In the genomic region with DNA sequence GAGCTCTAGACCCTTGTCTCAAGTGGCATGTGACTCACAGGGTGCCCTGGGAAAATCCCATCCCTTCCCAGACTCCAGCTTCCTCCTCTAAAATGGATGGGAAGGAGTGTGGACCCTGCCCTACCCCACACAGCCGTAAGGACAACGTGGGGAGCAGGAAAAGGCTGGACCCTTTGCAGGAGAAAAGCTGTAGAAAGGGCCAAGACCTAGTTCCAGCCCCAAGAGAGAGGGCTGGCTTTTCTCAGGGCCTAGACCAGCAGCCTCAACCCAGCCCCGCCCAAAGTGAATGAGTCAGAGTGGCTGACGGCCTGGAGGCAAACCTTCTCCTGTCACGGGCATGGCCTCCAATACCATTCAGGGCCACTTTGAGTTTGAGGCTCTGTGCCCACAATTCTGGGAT, we compare ENCODE assay signal across 8 cellular contexts. TPM values are rescaled to one million over a fixed set of nuclear protein-coding genes. Genes with fewer than 3 reads are reported as not detected.
DNase-seq lines count a peak whose midpoint lies in the region; ATAC-seq and TF ChIP-seq lines count a peak whose summit lies in the region.

No MANE protein-coding gene starts in this region.

- peak overlapping the region; percentile 93 for H3K27ac Mint-ChIP-seq in T-helper 1 cell treated with Interleukin-12 subunit alpha and Interleukin-12 subunit beta and Interleukin-4 antibody, amounts not matched to agents 30 μg/mL and 1 μg/mL, for 36 hours

- peaks cover 52% of the 10 kb centered on the region for H3K4me1 ChIP-seq in mammary epithelial cell (ENCODE audit: insufficient read depth, low read length)
- peaks cover 51 to 77% (median 66%) of the 10 kb centered on the region in 4 donors for H3K4me1 ChIP-seq in upper lobe of left lung

- dilution Hi-C loops in mammary epithelial cell (cut with HindIII; ENCODE audit: low sequenced_read_pairs): loop anchor here (5.0 kb wide), 1 partner anchor 166 kb away; no protein-coding TSS in a partner anchor

- CTCF ChIA-PET in mammary epithelial cell (lab: Charles Lee; ENCODE audit: low non-redundant PET): no interaction called here

- peaks cover 22% of the 10 kb centered on the region for H4K20me1 ChIP-seq in mammary epithelial cell (ENCODE audit: insufficient read depth, low read length)

- H3K4me3 Mint-ChIP-seq in T-helper 1 cell treated with Interleukin-12 subunit alpha and Interleukin-12 subunit beta and Interleukin-4 antibody, amounts not matched to agents 30 μg/mL and 1 μg/mL, for 36 hours: peak overlapping the region; percentile 26

- H3K9ac ChIP-seq in mammary epithelial cell (ENCODE audit: insufficient read depth, low read length): peak overlapping the region; percentile 100

- TF ChIP-seq CTCF in mammary epithelial cell (conservative IDR thresholded peaks at IDR 0.05 in 1 of 2, IDR thresholded peaks at IDR 0.05 in 1 of 2; ENCODE audit: extremely low read depth in 1 of 2, insufficient read depth in 1 of 2, low read depth in 1 of 2, low read length in 2 of 2) (no peak), upper lobe of left lung (IDR thresholded peaks at IDR 0.05) (peak in 1 of 6 experiments; percentile 20)

- peak; percentile 79 for ATAC-seq in GM18868 (IDR thresholded peaks at IDR 0.05; ENCODE audit: unreplicated experiment)
- peak; percentile 66 for ATAC-seq in HG03196 (IDR thresholded peaks at IDR 0.05; ENCODE audit: unreplicated experiment)
- ATAC-seq in upper lobe of left lung (ENCODE audit: low FRiP score in 2 of 2): peak; percentile 77 to 88

- peaks cover 88% of the 10 kb centered on the region for H3K79me2 ChIP-seq in mammary epithelial cell (ENCODE audit: insufficient read depth, low read length)

- in situ Hi-C loops in mammary epithelial cell (cut with MboI; ENCODE audit: low sequenced_read_pairs in 2 of 2): no loop called here

- DNase-seq in mammary epithelial cell (peak; percentile 78), myocyte (ENCODE audit: low read depth) (peak; percentile 77), upper lobe of left lung (peak in 1 of 2 donors; percentile 89), midbrain (lab: John Stamatoyannopoulos, UW) (no peak), NCI-H146 treated with DMSO at 0.1 percent for 48 hours (lab: John Stamatoyannopoulos, UW; ENCODE audit: unreplicated experiment) (no peak)

- no peaks in the 10 kb centered on the region for H3K9me3 Mint-ChIP-seq in T-helper 1 cell treated with Interleukin-12 subunit alpha and Interleukin-12 subunit beta and Interleukin-4 antibody, amounts not matched to agents 30 μg/mL and 1 μg/mL, for 36 hours

- peak overlapping the region; percentile 87 for H3K4me2 ChIP-seq in mammary epithelial cell (ENCODE audit: insufficient read depth, low read depth, low read length)

- intact Hi-C loops in mammary epithelial cell (cut with micrococcal nuclease): loop anchor here (1.0 to 10.0 kb wide), 4 partner anchors 42 to 266 kb away; a partner anchor contains a TSS

- no peak overlapping the region for H2AFZ ChIP-seq in mammary epithelial cell (ENCODE audit: low read depth, low read length)

- TF ChIP-seq EP300 in upper lobe of left lung (IDR thresholded peaks at IDR 0.05): no peak

- peaks cover 5% of the 10 kb centered on the region for H3K36me3 Mint-ChIP-seq in T-helper 1 cell treated with Interleukin-12 subunit alpha and Interleukin-12 subunit beta and Interleukin-4 antibody, amounts not matched to agents 30 μg/mL and 1 μg/mL, for 36 hours (ENCODE audit: low read depth)

- BruUV-seq in mammary epithelial cell (replicated peaks; lab: Mats Ljungman, UMichigan): no TSS peak

- no peak for TF ChIP-seq POLR2A in upper lobe of left lung (IDR thresholded peaks at IDR 0.05)

- H3K36me3 ChIP-seq in mammary epithelial cell (ENCODE audit: insufficient read depth, low read length) (peaks cover 42% of the 10 kb centered on the region), upper lobe of left lung (no peaks in the 10 kb centered on the region)

- peaks cover 64% of the 10 kb centered on the region for H3K4me1 Mint-ChIP-seq in T-helper 1 cell treated with Interleukin-12 subunit alpha and Interleukin-12 subunit beta and Interleukin-4 antibody, amounts not matched to agents 30 μg/mL and 1 μg/mL, for 36 hours (ENCODE audit: low read depth)

- no peaks in the 10 kb centered on the region for H3K27me3 ChIP-seq in mammary epithelial cell (ENCODE audit: insufficient read depth, low read length)
- H3K27me3 ChIP-seq in upper lobe of left lung: no peaks in the 10 kb centered on the region

- H3K27me3 Mint-ChIP-seq in T-helper 1 cell treated with Interleukin-12 subunit alpha and Interleukin-12 subunit beta and Interleukin-4 antibody, amounts not matched to agents 30 μg/mL and 1 μg/mL, for 36 hours (ENCODE audit: low read depth): no peaks in the 10 kb centered on the region

- H3K4me3 ChIP-seq in mammary epithelial cell (replicated peaks in 1 of 3; ENCODE audit: insufficient read depth in 1 of 3, low read depth in 2 of 3, low read length in 3 of 3) (peak overlapping the region; percentile 71 to 91 (median 81)), upper lobe of left lung (peak overlapping the region in 2 of 4 donors; percentile 26 to 39)

- 0% methylated on average over 5 of the region's 5 CpGs for WGBS in mammary epithelial cell (ENCODE audit: low coverage, missing lambda C conversion rate)
- WGBS in upper lobe of left lung, 2 donors: 35% methylated on average over 2 to 5 of the region's 5 CpGs

- H3K27ac ChIP-seq in mammary epithelial cell (ENCODE audit: insufficient read depth, low read depth, low read length) (peak overlapping the region; percentile 100), upper lobe of left lung (peak overlapping the region; percentile 54 to 80 (median 74))

- H3K9me3 ChIP-seq in mammary epithelial cell (replicated peaks; ENCODE audit: insufficient read depth, low read length) (no peaks in the 10 kb centered on the region), upper lobe of left lung (no peaks in the 10 kb centered on the region)

RNA-seq across cellular contexts. Expression of a gene that starts 1.1 kb away (rescaled TPM):
- 1,000 to 10,000 TPM in 1 of 2 donors, 100 to 1,000 TPM in 1; 920 to 2,749 TPM for total RNA-seq in mammary epithelial cell
- polyA plus RNA-seq in mammary epithelial cell: 1,283 TPM
- 1,625 TPM for polyA minus RNA-seq in mammary epithelial cell
- total RNA-seq in myocyte: 8.5 and 18.2 TPM in 2 replicates
- polyA plus RNA-seq in myocyte (2012): 4.4 TPM
- total RNA-seq in upper lobe of left lung: 100 to 1,000 TPM in 2 of 6 donors, 10 to 100 TPM in 4; 26.2 to 146 (median 79.6) TPM

RNA-seq across cellular contexts. Expression of a gene that starts 24.1 kb away (rescaled TPM):
- 10 to 100 TPM in 1 of 2 donors, 1 to 10 TPM in 1; 8.2 to 35.9 TPM for total RNA-seq in mammary epithelial cell
- 20.8 TPM for polyA plus RNA-seq in mammary epithelial cell
- polyA minus RNA-seq in mammary epithelial cell: not detected
- total RNA-seq in myocyte: 0.37 and 0.57 TPM in 2 replicates
- polyA plus RNA-seq in myocyte (2012): 0.48 TPM
- total RNA-seq in upper lobe of left lung: 100 to 1,000 TPM in 1 of 6 donors, 10 to 100 TPM in 5; 14.4 to 108 (median 46.0) TPM

RNA-seq across cellular contexts. Expression of a gene that starts 53.5 kb away (rescaled TPM):
- not detected for total RNA-seq in mammary epithelial cell
- polyA plus RNA-seq in mammary epithelial cell: 0.65 TPM
- polyA minus RNA-seq in mammary epithelial cell: not detected
- total RNA-seq in myocyte: 1.2 and 2.0 TPM in 2 replicates
- 0.63 TPM for polyA plus RNA-seq in myocyte (2012)
- 10 to 100 TPM in 5 of 6 donors, 1 to 10 TPM in 1; 3.1 to 25.8 (median 17.4) TPM for total RNA-seq in upper lobe of left lung

Comparison
In these comparisons a context has a peak if more than half of its experiments do, and no peak if none do; other contexts are left out.
1. DNase-seq: peak in mammary epithelial cell (single experiment) and myocyte (single experiment); none in midbrain (single experiment) and NCI-H146 treated with DMSO at 0.1 percent for 48 hours (single experiment).
2. RNA of a gene that starts 1.1 kb away (total RNA-seq): 920 to 2,749 TPM in mammary epithelial cell; 26.2 to 146 TPM in upper lobe of left lung and 8.5 to 18.2 TPM in myocyte; every median in the first group is over 4 times any median in the second.
3. Peak in every context shown above with its lines, with median percentiles within 50 percentile points of each other: ATAC-seq.